ENCODE assay signal across 1 cellular context in the genomic region with DNA sequence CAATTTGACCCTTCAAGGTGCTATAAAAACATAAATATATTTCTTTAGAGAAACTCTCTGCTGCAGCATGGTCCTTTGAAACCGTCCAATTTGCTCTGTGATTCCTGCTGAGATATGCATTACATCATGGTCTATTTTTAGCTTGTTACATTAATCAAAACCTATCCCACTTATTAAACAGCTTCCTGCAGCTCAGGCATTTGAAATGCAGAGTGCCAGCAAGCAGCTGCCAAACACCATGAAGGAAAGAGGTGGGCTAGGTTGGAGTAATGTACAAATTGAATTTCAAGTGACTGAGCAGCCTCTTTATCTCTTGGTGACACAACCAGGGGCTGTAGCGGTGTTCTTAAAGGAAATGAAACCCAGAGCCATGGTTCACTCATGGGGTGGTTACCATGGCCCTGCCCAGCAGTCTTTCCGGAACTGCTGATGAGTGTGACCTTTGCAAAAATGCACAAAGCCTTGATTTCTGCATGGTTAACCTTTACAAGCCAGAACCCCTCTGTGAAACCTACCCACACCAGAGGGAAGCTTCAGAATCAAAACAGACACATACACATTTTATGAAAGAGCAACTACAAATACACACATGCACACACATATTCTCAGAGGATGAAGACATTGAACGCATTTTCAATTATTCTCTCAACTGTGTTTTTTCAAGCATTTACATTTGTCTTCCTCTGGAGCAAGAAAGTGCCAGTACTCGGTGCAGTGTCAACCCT.
A peak's percentile ranks its signal among the peaks of the same experiment; 100 is the strongest.
TF ChIP-seq lines count a peak whose summit lies in the region.

No MANE protein-coding gene starts in this region.

TF ChIP-seq in HEK293, 187 proteins besides CTCF, POLR2A, EP300 and RAD21 (continued from another document):
- TF ChIP-seq ZSCAN23 (tag by site-specific recombination; IDR thresholded peaks at IDR 0.05), result no peak
- TF ChIP-seq ZNF660 (tag by site-specific recombination; IDR thresholded peaks at IDR 0.05), result 0 out of 2 replicates have a peak, but pooled peaks have one; percentile 53
- TF ChIP-seq, protein P1, sequence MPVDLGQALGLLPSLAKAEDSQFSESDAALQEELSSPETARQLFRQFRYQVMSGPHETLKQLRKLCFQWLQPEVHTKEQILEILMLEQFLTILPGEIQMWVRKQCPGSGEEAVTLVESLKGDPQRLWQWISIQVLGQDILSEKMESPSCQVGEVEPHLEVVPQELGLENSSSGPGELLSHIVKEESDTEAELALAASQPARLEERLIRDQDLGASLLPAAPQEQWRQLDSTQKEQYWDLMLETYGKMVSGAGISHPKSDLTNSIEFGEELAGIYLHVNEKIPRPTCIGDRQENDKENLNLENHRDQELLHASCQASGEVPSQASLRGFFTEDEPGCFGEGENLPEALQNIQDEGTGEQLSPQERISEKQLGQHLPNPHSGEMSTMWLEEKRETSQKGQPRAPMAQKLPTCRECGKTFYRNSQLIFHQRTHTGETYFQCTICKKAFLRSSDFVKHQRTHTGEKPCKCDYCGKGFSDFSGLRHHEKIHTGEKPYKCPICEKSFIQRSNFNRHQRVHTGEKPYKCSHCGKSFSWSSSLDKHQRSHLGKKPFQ (tag by site-specific recombination; IDR thresholded peaks at IDR 0.05), result peak; percentile 78
- TF ChIP-seq SP7 (tag by site-specific recombination; IDR thresholded peaks at IDR 0.05), result peak; percentile 91
- TF ChIP-seq MZF1 (tag by site-specific recombination; IDR thresholded peaks at IDR 0.05; ENCODE audit: borderline replicate concordance), result no peak
- no peak for TF ChIP-seq WT1 (tag by site-specific recombination; IDR thresholded peaks at IDR 0.05)
- TF ChIP-seq ZBTB21 (tag by site-specific recombination; IDR thresholded peaks at IDR 0.05), result peak; percentile 36; the same call in 1 of the 2 replicates
- TF ChIP-seq, protein P2, sequence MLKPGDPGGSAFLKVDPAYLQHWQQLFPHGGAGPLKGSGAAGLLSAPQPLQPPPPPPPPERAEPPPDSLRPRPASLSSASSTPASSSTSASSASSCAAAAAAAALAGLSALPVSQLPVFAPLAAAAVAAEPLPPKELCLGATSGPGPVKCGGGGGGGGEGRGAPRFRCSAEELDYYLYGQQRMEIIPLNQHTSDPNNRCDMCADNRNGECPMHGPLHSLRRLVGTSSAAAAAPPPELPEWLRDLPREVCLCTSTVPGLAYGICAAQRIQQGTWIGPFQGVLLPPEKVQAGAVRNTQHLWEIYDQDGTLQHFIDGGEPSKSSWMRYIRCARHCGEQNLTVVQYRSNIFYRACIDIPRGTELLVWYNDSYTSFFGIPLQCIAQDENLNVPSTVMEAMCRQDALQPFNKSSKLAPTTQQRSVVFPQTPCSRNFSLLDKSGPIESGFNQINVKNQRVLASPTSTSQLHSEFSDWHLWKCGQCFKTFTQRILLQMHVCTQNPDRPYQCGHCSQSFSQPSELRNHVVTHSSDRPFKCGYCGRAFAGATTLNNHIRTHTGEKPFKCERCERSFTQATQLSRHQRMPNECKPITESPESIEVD (tag by site-specific recombination; IDR thresholded peaks at IDR 0.05), result peak; percentile 78
- no peak for TF ChIP-seq REPIN1 (tag by site-specific recombination; IDR thresholded peaks at IDR 0.05; ENCODE audit: low read depth)
- peak; percentile 80; the same call in 1 of the 2 replicates for TF ChIP-seq ZNF366 (tag by site-specific recombination; conservative IDR thresholded peaks at IDR 0.05)
- TF ChIP-seq, protein P3, sequence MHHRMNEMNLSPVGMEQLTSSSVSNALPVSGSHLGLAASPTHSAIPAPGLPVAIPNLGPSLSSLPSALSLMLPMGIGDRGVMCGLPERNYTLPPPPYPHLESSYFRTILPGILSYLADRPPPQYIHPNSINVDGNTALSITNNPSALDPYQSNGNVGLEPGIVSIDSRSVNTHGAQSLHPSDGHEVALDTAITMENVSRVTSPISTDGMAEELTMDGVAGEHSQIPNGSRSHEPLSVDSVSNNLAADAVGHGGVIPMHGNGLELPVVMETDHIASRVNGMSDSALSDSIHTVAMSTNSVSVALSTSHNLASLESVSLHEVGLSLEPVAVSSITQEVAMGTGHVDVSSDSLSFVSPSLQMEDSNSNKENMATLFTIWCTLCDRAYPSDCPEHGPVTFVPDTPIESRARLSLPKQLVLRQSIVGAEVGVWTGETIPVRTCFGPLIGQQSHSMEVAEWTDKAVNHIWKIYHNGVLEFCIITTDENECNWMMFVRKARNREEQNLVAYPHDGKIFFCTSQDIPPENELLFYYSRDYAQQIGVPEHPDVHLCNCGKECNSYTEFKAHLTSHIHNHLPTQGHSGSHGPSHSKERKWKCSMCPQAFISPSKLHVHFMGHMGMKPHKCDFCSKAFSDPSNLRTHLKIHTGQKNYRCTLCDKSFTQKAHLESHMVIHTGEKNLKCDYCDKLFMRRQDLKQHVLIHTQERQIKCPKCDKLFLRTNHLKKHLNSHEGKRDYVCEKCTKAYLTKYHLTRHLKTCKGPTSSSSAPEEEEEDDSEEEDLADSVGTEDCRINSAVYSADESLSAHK (tag by site-specific recombination; IDR thresholded peaks at IDR 0.05), result peak; percentile 95
- TF ChIP-seq ZNF600 (tag by site-specific recombination; IDR thresholded peaks at IDR 0.05), result peak; percentile 71
- TF ChIP-seq ZNF426 (tag by site-specific recombination; IDR thresholded peaks at IDR 0.05), result no peak
- TF ChIP-seq ZXDB (tag by site-specific recombination; IDR thresholded peaks at IDR 0.05), result peak; percentile 52
- TF ChIP-seq, protein P4, sequence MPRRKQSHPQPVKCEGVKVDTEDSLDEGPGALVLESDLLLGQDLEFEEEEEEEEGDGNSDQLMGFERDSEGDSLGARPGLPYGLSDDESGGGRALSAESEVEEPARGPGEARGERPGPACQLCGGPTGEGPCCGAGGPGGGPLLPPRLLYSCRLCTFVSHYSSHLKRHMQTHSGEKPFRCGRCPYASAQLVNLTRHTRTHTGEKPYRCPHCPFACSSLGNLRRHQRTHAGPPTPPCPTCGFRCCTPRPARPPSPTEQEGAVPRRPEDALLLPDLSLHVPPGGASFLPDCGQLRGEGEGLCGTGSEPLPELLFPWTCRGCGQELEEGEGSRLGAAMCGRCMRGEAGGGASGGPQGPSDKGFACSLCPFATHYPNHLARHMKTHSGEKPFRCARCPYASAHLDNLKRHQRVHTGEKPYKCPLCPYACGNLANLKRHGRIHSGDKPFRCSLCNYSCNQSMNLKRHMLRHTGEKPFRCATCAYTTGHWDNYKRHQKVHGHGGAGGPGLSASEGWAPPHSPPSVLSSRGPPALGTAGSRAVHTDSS (tag by site-specific recombination; IDR thresholded peaks at IDR 0.05), result peak; percentile 46; the same call in 1 of the 2 replicates
- TF ChIP-seq ZNF707 (tag by site-specific recombination; IDR thresholded peaks at IDR 0.05), result no peak
- peak; percentile 80 for TF ChIP-seq OSR2 (tag by site-specific recombination; IDR thresholded peaks at IDR 0.05)
- TF ChIP-seq ZNF175 (tag by site-specific recombination; IDR thresholded peaks at IDR 0.05), result no peak
- TF ChIP-seq ZNF138 (tag by site-specific recombination; IDR thresholded peaks at IDR 0.05; ENCODE audit: borderline replicate concordance), result no peak
- TF ChIP-seq ZNF394 (tag by site-specific recombination; IDR thresholded peaks at IDR 0.05; ENCODE audit: borderline replicate concordance), result no peak
- no peak for TF ChIP-seq ZNF473 (tag by site-specific recombination; IDR thresholded peaks at IDR 0.05)
- peak; percentile 88 for TF ChIP-seq ZBTB17 (tag by site-specific recombination; IDR thresholded peaks at IDR 0.05)
- 0 out of 2 replicates have a peak, but pooled peaks have one; percentile 63 for TF ChIP-seq ZNF501 (tag by site-specific recombination; IDR thresholded peaks at IDR 0.05)
- TF ChIP-seq, protein P5, sequence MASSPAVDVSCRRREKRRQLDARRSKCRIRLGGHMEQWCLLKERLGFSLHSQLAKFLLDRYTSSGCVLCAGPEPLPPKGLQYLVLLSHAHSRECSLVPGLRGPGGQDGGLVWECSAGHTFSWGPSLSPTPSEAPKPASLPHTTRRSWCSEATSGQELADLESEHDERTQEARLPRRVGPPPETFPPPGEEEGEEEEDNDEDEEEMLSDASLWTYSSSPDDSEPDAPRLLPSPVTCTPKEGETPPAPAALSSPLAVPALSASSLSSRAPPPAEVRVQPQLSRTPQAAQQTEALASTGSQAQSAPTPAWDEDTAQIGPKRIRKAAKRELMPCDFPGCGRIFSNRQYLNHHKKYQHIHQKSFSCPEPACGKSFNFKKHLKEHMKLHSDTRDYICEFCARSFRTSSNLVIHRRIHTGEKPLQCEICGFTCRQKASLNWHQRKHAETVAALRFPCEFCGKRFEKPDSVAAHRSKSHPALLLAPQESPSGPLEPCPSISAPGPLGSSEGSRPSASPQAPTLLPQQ (tag by site-specific recombination; IDR thresholded peaks at IDR 0.05), result 0 out of 2 replicates have a peak, but pooled peaks have one; percentile 22
TF ChIP-seq in HEK293: peak in this region for 42.
